ENCODE assay signal across 1 cellular context in genomic region chr20:62368303-62368628, GRCh38.
TF ChIP-seq lines count a peak whose summit lies in the region.

No MANE protein-coding gene starts in this region.

TF ChIP-seq in HepG2, 621 proteins besides CTCF, POLR2A, EP300 and RAD21 (continued from another document and continues in another):
- TF ChIP-seq ZNF646 (CRISPR knock-in tag; IDR thresholded peaks at IDR 0.05) (no peak), CBFB (CRISPR knock-in tag; IDR thresholded peaks at IDR 0.05) (no peak), CEBPB (IDR thresholded peaks at IDR 0.05; ENCODE audit: borderline replicate concordance, low read depth, low read length) (no peak), ZNF552 (CRISPR knock-in tag; IDR thresholded peaks at IDR 0.05; ENCODE audit: borderline replicate concordance) (no peak), MTF2 (CRISPR knock-in tag; IDR thresholded peaks at IDR 0.05; ENCODE audit: borderline replicate concordance) (peak; percentile 31; the same call in 1 of the 2 replicates), EHMT2 (IDR thresholded peaks at IDR 0.05; ENCODE audit: borderline replicate concordance, low read depth, low read length) (no peak), GLI4 (CRISPR knock-in tag; IDR thresholded peaks at IDR 0.05; ENCODE audit: borderline replicate concordance) (no peak), ZNF256 (CRISPR knock-in tag; conservative IDR thresholded peaks at IDR 0.05) (no peak), ZNF556 (CRISPR knock-in tag; IDR thresholded peaks at IDR 0.05; ENCODE audit: borderline replicate concordance) (no peak), MTERF4 (CRISPR knock-in tag; IDR thresholded peaks at IDR 0.05) (no peak), PBX3 (CRISPR knock-in tag; IDR thresholded peaks at IDR 0.05; ENCODE audit: borderline replicate concordance) (no peak), NCOA2 (CRISPR knock-in tag; IDR thresholded peaks at IDR 0.05) (no peak), ATF2 (CRISPR knock-in tag; IDR thresholded peaks at IDR 0.05) (peak; percentile 2; the same call in 1 of the 2 replicates), ZNF577 (CRISPR knock-in tag; IDR thresholded peaks at IDR 0.05; ENCODE audit: borderline replicate concordance, low read depth) (no peak), GPN1 (CRISPR knock-in tag; IDR thresholded peaks at IDR 0.05; ENCODE audit: borderline replicate concordance) (no peak), HNRNPK (IDR thresholded peaks at IDR 0.05; ENCODE audit: low read depth, low read length, poor library complexity, severe bottlenecking) (no peak), HNF4G (IDR thresholded peaks at IDR 0.05; ENCODE audit: borderline replicate concordance, low read depth, low read length) (no peak), HNF4G (CRISPR knock-in tag; IDR thresholded peaks at IDR 0.05; ENCODE audit: borderline replicate concordance, low read depth) (no peak), ZNF260 (CRISPR knock-in tag; IDR thresholded peaks at IDR 0.05; ENCODE audit: borderline replicate concordance, low read depth) (no peak), FOXK2 (IDR thresholded peaks at IDR 0.05) (no peak), ZNF788 (CRISPR knock-in tag; IDR thresholded peaks at IDR 0.05; ENCODE audit: borderline replicate concordance) (no peak), ZNF570 (CRISPR knock-in tag; IDR thresholded peaks at IDR 0.05; ENCODE audit: borderline replicate concordance) (no peak), CBX1 (IDR thresholded peaks at IDR 0.05; ENCODE audit: low read depth) (no peak), HOXA5 (CRISPR knock-in tag; IDR thresholded peaks at IDR 0.05) (no peak), HDAC2 (CRISPR knock-in tag; IDR thresholded peaks at IDR 0.05) (no peak), ATM (IDR thresholded peaks at IDR 0.05; ENCODE audit: borderline replicate concordance) (no peak), ZNF691 (CRISPR knock-in tag; IDR thresholded peaks at IDR 0.05; ENCODE audit: borderline replicate concordance, low read depth) (no peak), ZNF569 (CRISPR knock-in tag; IDR thresholded peaks at IDR 0.05; ENCODE audit: borderline replicate concordance) (no peak), POGK (CRISPR knock-in tag; conservative IDR thresholded peaks at IDR 0.05) (no peak), MED13 (CRISPR knock-in tag; IDR thresholded peaks at IDR 0.05) (no peak), ZNF543 (CRISPR knock-in tag; IDR thresholded peaks at IDR 0.05) (no peak), ZFP82 (CRISPR knock-in tag; IDR thresholded peaks at IDR 0.05; ENCODE audit: borderline replicate concordance) (no peak), PHF5A (CRISPR knock-in tag; IDR thresholded peaks at IDR 0.05; ENCODE audit: low read depth, unreplicated experiment) (no peak), RARG (CRISPR knock-in tag; IDR thresholded peaks at IDR 0.05; ENCODE audit: low read depth) (no peak), ZNF737 (CRISPR knock-in tag; IDR thresholded peaks at IDR 0.05; ENCODE audit: borderline replicate concordance) (no peak; the same call in 1 of the 2 replicates), SOX13 (IDR thresholded peaks at IDR 0.05) (no peak), SOX13 (CRISPR knock-in tag; conservative IDR thresholded peaks at IDR 0.05 in 1 of 2, IDR thresholded peaks at IDR 0.05 in 1 of 2) (no peak), ZNF3 (CRISPR knock-in tag; IDR thresholded peaks at IDR 0.05) (no peak; the same call in 1 of the 2 replicates), TFE3 (CRISPR knock-in tag; IDR thresholded peaks at IDR 0.05) (no peak), ZIK1 (CRISPR knock-in tag; IDR thresholded peaks at IDR 0.05; ENCODE audit: borderline replicate concordance, low read depth) (no peak; the same call in 1 of the 2 replicates), FLYWCH1 (CRISPR knock-in tag; IDR thresholded peaks at IDR 0.05) (no peak), ZMYM2 (CRISPR knock-in tag; IDR thresholded peaks at IDR 0.05) (peak; percentile 28; the same call in 1 of the 2 replicates), FOXA1 (IDR thresholded peaks at IDR 0.05) (no peak), FOXA1 (CRISPR knock-in tag; IDR thresholded peaks at IDR 0.05) (no peak), HDAC6 (IDR thresholded peaks at IDR 0.05; ENCODE audit: low read depth, low read length) (no peak), ZNF740 (CRISPR knock-in tag; IDR thresholded peaks at IDR 0.05) (no peak), ETS1 (CRISPR knock-in tag; IDR thresholded peaks at IDR 0.05) (no peak; the same call in 1 of the 2 replicates), CSRNP2 (CRISPR knock-in tag; conservative IDR thresholded peaks at IDR 0.05; ENCODE audit: low read depth) (no peak)
